ENCODE assay signal across 18 cellular contexts in the genomic region with DNA sequence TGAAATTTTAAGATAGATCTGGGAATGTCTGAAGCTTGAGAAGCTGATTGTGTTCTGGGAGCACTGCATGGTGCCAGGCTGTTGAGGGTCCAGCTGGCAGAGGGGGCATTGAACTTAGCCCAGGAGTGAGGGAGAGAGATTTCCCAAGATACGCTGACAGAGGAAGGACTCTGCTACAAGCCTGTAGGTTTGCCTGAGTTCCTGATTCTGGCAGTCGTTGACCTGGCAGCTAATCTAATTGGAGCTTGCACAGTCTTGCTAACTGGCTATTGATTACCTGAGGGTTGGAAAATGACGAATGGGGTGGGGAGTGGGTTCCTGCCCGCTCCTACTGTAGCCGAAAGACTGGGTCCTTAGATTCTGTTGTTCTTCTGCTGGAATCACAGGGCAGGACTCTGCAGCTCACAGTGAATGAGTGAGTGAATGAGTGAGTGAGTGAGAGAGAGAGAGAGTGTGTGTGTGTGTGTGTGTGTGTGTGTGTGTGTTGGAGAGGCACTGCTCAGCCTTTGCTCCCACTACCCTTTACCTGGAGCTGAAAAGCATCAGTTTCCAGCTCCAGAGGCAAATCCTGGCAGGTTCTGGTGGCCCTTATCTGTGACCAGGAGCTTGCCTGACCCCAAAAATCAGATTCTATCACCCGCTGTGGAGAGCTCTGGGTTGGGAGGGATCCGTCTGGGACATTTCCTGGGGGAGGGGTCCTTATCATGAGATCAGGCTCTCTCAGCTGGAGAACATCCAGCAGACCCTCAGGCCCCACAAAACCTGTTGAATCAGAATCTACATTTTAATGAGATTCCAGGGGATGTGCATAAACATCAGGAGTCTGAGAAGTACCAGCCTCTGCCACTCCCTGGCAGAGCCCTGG. TPM values are rescaled to one million over a fixed set of nuclear protein-coding genes. Genes with fewer than 3 reads are reported as not detected.
DNase-seq lines count a peak whose midpoint lies in the region; TF ChIP-seq lines count a peak whose summit lies in the region.
"Had no signal": no experiment of that assay in that cellular context is flagged by ENCODE, and none has a peak within 500 bp of the region (broad histone marks: within the 10 kb centered on the region; RNA-seq: fewer than 3 reads in every experiment).

No MANE protein-coding gene starts in this region.

- H3T11ph ChIP-seq in H9 (ENCODE audit: low read length), result no peak overlapping the region

- H3K27ac Mint-ChIP-seq in H9 (peak overlapping the region; percentile 41 to 69 (median 68); a peak in 6 of 7 replicates), brain (peak overlapping the region; percentile 16 to 96 (median 71)), neural progenitor cell (peak overlapping the region; percentile 48)
- H3K27ac Mint-ChIP-seq: activated naive CD4-positive, alpha-beta T cell treated with anti-CD3 and anti-CD28 coated beads for 36 hours; T-cell had no signal

- H3K27ac ChIP-seq in H9 (ENCODE audit: insufficient read length, low read depth, low read length) (no peak overlapping the region), neural progenitor cell (no peak overlapping the region)
- H3K27ac ChIP-seq: suprapubic skin had no signal

- H3K18ac ChIP-seq in H9 (ENCODE audit: insufficient read length, low read depth, low read length), result no peak overlapping the region

- no peak overlapping the region for H4K91ac ChIP-seq in H9 (ENCODE audit: insufficient read length, low read depth, low read length)

- H3K56ac ChIP-seq in H9 (ENCODE audit: insufficient read length, low read depth, low read length), result no peak overlapping the region

- H3K36me3 Mint-ChIP-seq in H9 (ENCODE audit: insufficient read depth in 1 of 3, low read depth in 3 of 3) (peaks cover 8 to 33% (median 8%) of the 10 kb centered on the region in 3 experiments; a peak in 6 of 7 replicates), brain (peaks cover 24% of the 10 kb centered on the region), neural progenitor cell (peaks cover 7% of the 10 kb centered on the region)

- H4K20me1 ChIP-seq in H9 (ENCODE audit: control insufficient read depth, insufficient read depth, insufficient read length) (no peaks in the 10 kb centered on the region), neural progenitor cell (ENCODE audit: low read depth) (peaks cover 25% of the 10 kb centered on the region)

- H3K79me1 ChIP-seq in H9 (ENCODE audit: insufficient read depth, low read depth, low read length, poor library complexity, severe bottlenecking), result no peaks in the 10 kb centered on the region

- no peak overlapping the region for H3K4ac ChIP-seq in H9 (ENCODE audit: low read depth, low read length)

- no peak overlapping the region for H2BK15ac ChIP-seq in H9 (ENCODE audit: low read depth, low read length)

- no peaks in the 10 kb centered on the region for H3K27me3 ChIP-seq in H9 (ENCODE audit: insufficient read depth, low read length)
- no peaks in the 10 kb centered on the region for H3K27me3 ChIP-seq in neural progenitor cell
- H3K27me3 ChIP-seq: suprapubic skin had no signal

- H3K9ac ChIP-seq in H9 (ENCODE audit: extremely low read depth, insufficient read length, low read length), result no peak overlapping the region
- H3K9ac ChIP-seq in neural progenitor cell, result no peak overlapping the region

- no peak overlapping the region for H2BK12ac ChIP-seq in H9 (ENCODE audit: insufficient read length, low read depth, low read length)

- H2AFZ ChIP-seq in H9 (ENCODE audit: low read length) (no peak overlapping the region), neural progenitor cell (replicated peaks) (no peak overlapping the region)

- H3K4me3 Mint-ChIP-seq in H9 (peak overlapping the region in 1 of 2 experiments; percentile 62; a peak in 3 of 5 replicates), brain (no peak overlapping the region), neural progenitor cell (no peak overlapping the region)
- H3K4me3 Mint-ChIP-seq: activated naive CD4-positive, alpha-beta T cell treated with anti-CD3 and anti-CD28 coated beads for 36 hours; CD4-positive, alpha-beta memory T cell; central memory CD8-positive, alpha-beta T cell; T-cell had no signal

- H3K9me3 ChIP-seq in H9 (ENCODE audit: control insufficient read depth, low read depth, low read length) (no peaks in the 10 kb centered on the region), neural progenitor cell (ENCODE audit: low read depth) (no peaks in the 10 kb centered on the region)
- H3K9me3 ChIP-seq: suprapubic skin had no signal

- H3K23me2 ChIP-seq in H9 (ENCODE audit: insufficient read length, low read depth, low read length, poor library complexity, severe bottlenecking), result no peaks in the 10 kb centered on the region

- H3K4me3 ChIP-seq in neural progenitor cell, result no peak overlapping the region
- H3K4me3 ChIP-seq: suprapubic skin had no signal

- H3K36me3 ChIP-seq in neural progenitor cell, result no peaks in the 10 kb centered on the region

- H2BK5ac ChIP-seq in H9 (ENCODE audit: insufficient read length, low read length), result no peak overlapping the region

- H3K14ac ChIP-seq in H9 (ENCODE audit: insufficient read depth, low read length), result no peak overlapping the region

- H3K27me3 Mint-ChIP-seq in H9 (ENCODE audit: low read depth), result no peaks in the 10 kb centered on the region; the same call in 1 of the 2 replicates
- H3K27me3 Mint-ChIP-seq in brain, result peaks cover 3% of the 10 kb centered on the region
- peaks cover 4% of the 10 kb centered on the region for H3K27me3 Mint-ChIP-seq in neural progenitor cell (ENCODE audit: insufficient read depth, low read depth)
- H3K27me3 Mint-ChIP-seq: CD4-positive, alpha-beta memory T cell; central memory CD8-positive, alpha-beta T cell; T-cell had no signal

- no peak for TF ChIP-seq CTCF in H9 (conservative IDR thresholded peaks at IDR 0.05)
- TF ChIP-seq CTCF in brain (conservative IDR thresholded peaks at IDR 0.05), result no peak
- no peak for TF ChIP-seq CTCF in neural progenitor cell (IDR thresholded peaks at IDR 0.05)

- no peak overlapping the region for H2BK20ac ChIP-seq in H9 (ENCODE audit: low read depth, low read length, poor library complexity, severe bottlenecking)

- no peaks in the 10 kb centered on the region for H3F3A ChIP-seq in neural progenitor cell (ENCODE audit: low read depth)

- H3K4me1 Mint-ChIP-seq in H9 (peaks cover 12 to 23% of the 10 kb centered on the region in 2 experiments), brain (peaks cover 53% of the 10 kb centered on the region), neural progenitor cell (peaks cover 2% of the 10 kb centered on the region)

- H4K5ac ChIP-seq in H9 (ENCODE audit: insufficient read length, low read depth, low read length), result no peak overlapping the region

- no peak overlapping the region for H2AK5ac ChIP-seq in H9 (ENCODE audit: insufficient read length, low read length)

- H3K23ac ChIP-seq in H9 (ENCODE audit: insufficient read length, low read depth, low read length), result no peak overlapping the region

- H3K4me2 ChIP-seq in H9 (ENCODE audit: insufficient read depth, insufficient read length, low read length) (no peak overlapping the region), neural progenitor cell (no peak overlapping the region)

- H3K4me1 ChIP-seq in H9 (ENCODE audit: insufficient read depth, low read length), result peaks cover 7% of the 10 kb centered on the region; the same call in 1 of the 2 replicates
- H3K4me1 ChIP-seq in neural progenitor cell, result no peaks in the 10 kb centered on the region

- H3K79me2 ChIP-seq in H9 (ENCODE audit: insufficient read depth, low read length) (no peaks in the 10 kb centered on the region), neural progenitor cell (ENCODE audit: low read depth) (no peaks in the 10 kb centered on the region)

- no peak overlapping the region for H2BK120ac ChIP-seq in H9 (ENCODE audit: low read depth, low read length, poor library complexity, severe bottlenecking)

- DNase-seq in H9, result no peak
- DNase-seq in neural progenitor cell (ENCODE audit: low spot score), result no peak
- no peak for DNase-seq in germinal center (ENCODE audit: low spot score)
- no peak for DNase-seq in 8988T
- DNase-seq in activated CD4-positive, alpha-beta T cell treated with anti-CD3 and anti-CD28 coated beads for 4 hours, result no peak
- DNase-seq: activated naive CD4-positive, alpha-beta T cell treated with anti-CD3 and anti-CD28 coated beads for 36 hours; aorta; CD4-positive, alpha-beta memory T cell; H7; NCI-H1436 treated with DMSO at 0.1 percent for 48 hours; NCI-H69; retina; Right ventricle myocardium superior; T-cell had no signal

- no peak overlapping the region for H4K8ac ChIP-seq in H9 (replicated peaks; ENCODE audit: insufficient read length, low read depth, low read length)

- WGBS in H9 (ENCODE audit: extremely low coverage, insufficient read length, low lambda C conversion rate), result no CpG with 5 or more reads among the region's 7 CpGs

- H3K9me3 Mint-ChIP-seq in H9 (no peaks in the 10 kb centered on the region), brain (no peaks in the 10 kb centered on the region), neural progenitor cell (no peaks in the 10 kb centered on the region)
- H3K9me3 Mint-ChIP-seq: activated naive CD4-positive, alpha-beta T cell treated with anti-CD3 and anti-CD28 coated beads for 36 hours; CD4-positive, alpha-beta memory T cell; central memory CD8-positive, alpha-beta T cell; T-cell had no signal

RNA-seq across cellular contexts. Expression of gene CTRL, which starts 16.7 kb away (rescaled TPM):
- total RNA-seq in H9 (2021) (2.7 and 3.3 TPM in 2 replicates), neural progenitor cell (ENCODE audit: low replicate concordance) (0.40 and 0.45 TPM in 2 replicates)
- polyA plus RNA-seq in brain (ENCODE audit: insufficient read depth, low read depth, low replicate concordance), result 1.0 TPM

RNA-seq across cellular contexts. Expression of gene PSMB10, which starts 21.7 kb away (rescaled TPM):
- total RNA-seq in H9 (2021) (24.5 and 25.7 TPM in 2 replicates), neural progenitor cell (ENCODE audit: low replicate concordance) (1.2 and 4.4 TPM in 2 replicates)
- 77.4 TPM for polyA plus RNA-seq in brain (ENCODE audit: insufficient read depth, low read depth, low replicate concordance)

RNA-seq across cellular contexts. Expression of gene PSKH1, which starts 21.9 kb away (rescaled TPM):
- 28.6 and 29.1 TPM in 2 replicates for total RNA-seq in H9 (2021)
- polyA plus RNA-seq in brain (ENCODE audit: insufficient read depth, low read depth, low replicate concordance), result 28.0 TPM
- 13.1 and 30.4 TPM in 2 replicates for total RNA-seq in neural progenitor cell (ENCODE audit: low replicate concordance)

RNA-seq across cellular contexts. Expression of gene LCAT, which starts 28.9 kb away (rescaled TPM):
- total RNA-seq in H9 (2021) (17.7 and 17.8 TPM in 2 replicates), neural progenitor cell (ENCODE audit: low replicate concordance) (1.5 and 4.9 TPM in 2 replicates)
- 22.1 TPM for polyA plus RNA-seq in brain (ENCODE audit: insufficient read depth, low read depth, low replicate concordance)

RNA-seq across cellular contexts. Expression of gene NRN1L, which starts 30.3 kb away (rescaled TPM):
- total RNA-seq in H9 (2021), result 2.0 and 2.7 TPM in 2 replicates
- 2.6 TPM for polyA plus RNA-seq in brain (ENCODE audit: insufficient read depth, low read depth, low replicate concordance)
- total RNA-seq in neural progenitor cell (ENCODE audit: low replicate concordance), result 0.54 and 2.0 TPM in 2 replicates
- total RNA-seq: activated naive CD4-positive, alpha-beta T cell treated with anti-CD3 and anti-CD28 coated beads for 36 hours; MCF 10A; Right ventricle myocardium superior had no signal
